In genomic region chr12:95790025-95790911, GRCh38 we compare ENCODE assay signal across 9 cellular contexts. TPM values are rescaled to one million over a fixed set of nuclear protein-coding genes. Genes with fewer than 3 reads are reported as not detected.
A peak's percentile ranks its signal among the peaks of the same experiment; 100 is the strongest.
DNase-seq lines count a peak whose midpoint lies in the region; ATAC-seq, FAIRE-seq and TF ChIP-seq lines count a peak whose summit lies in the region.
"Had no signal": no experiment of that assay in that cellular context is flagged by ENCODE, and none has a peak within 500 bp of the region (broad histone marks: within the 10 kb centered on the region; RNA-seq: fewer than 3 reads in every experiment).

NTN4 (minus strand) TSS chr12:95790764; CDS start chr12:95790309, 455 bp downstream.

- H3K27me3 ChIP-seq in lower lobe of right lung (ENCODE audit: low read depth) (peaks cover 8% of the 10 kb centered on the region), stomach smooth muscle (ENCODE audit: control insufficient read depth in 1 of 2, insufficient read depth in 2 of 2, low read length in 2 of 2) (no peaks in the 10 kb centered on the region)

- peak; percentile 13 for DNase-seq in T-helper 9 cell
- DNase-seq in dermis microvascular lymphatic vessel endothelial cell (ENCODE audit: low read depth in 2 of 2) = peak in 1 of 2 donors; percentile 72
- DNase-seq in lower lobe of right lung = peak; percentile 65
- no peak for DNase-seq in D721Med (ENCODE audit: insufficient read length, low spot score)

- H3K36me3 ChIP-seq in lower lobe of right lung = no peaks in the 10 kb centered on the region
- H3K36me3 ChIP-seq in stomach smooth muscle (ENCODE audit: control insufficient read depth in 2 of 2, insufficient read depth in 2 of 2, low read length in 2 of 2) = peaks cover 0 to 3% of the 10 kb centered on the region in 2 donors

- peak within 1 kb of the TSS; percentile 73 to 80 for H3K9ac ChIP-seq in stomach smooth muscle (ENCODE audit: low read length in 2 of 2)

- FAIRE-seq in D721Med (lab: Jason Lieb, UNC) = no peak

- H3K27ac ChIP-seq in lower lobe of right lung (peak within 1 kb of the TSS; percentile 82), stomach smooth muscle (ENCODE audit: low read length) (peak within 1 kb of the TSS; percentile 77)

- intact Hi-C loops in lower lobe of right lung (cut with DNase I) = no loop called here

- ATAC-seq in HG02885 (IDR thresholded peaks at IDR 0.05; ENCODE audit: poor library complexity, unreplicated experiment) = peak; percentile 70
- peak; percentile 65 to 72 for ATAC-seq in lower lobe of right lung
- ATAC-seq in HG03135 (IDR thresholded peaks at IDR 0.05; ENCODE audit: unreplicated experiment) = no peak

- H3K9me3 ChIP-seq in lower lobe of right lung = no peaks in the 10 kb centered on the region
- H3K9me3 ChIP-seq in stomach smooth muscle (ENCODE audit: control insufficient read depth in 2 of 2, low read length in 2 of 2) = no peaks in the 10 kb centered on the region

- H3K4me3 ChIP-seq in GM08714 (ENCODE audit: low read length) (peak within 1 kb of the TSS; percentile 52), lower lobe of right lung (peak within 1 kb of the TSS; percentile 66), stomach smooth muscle (ENCODE audit: low read length in 2 of 2) (peak within 1 kb of the TSS; percentile 81 to 84)

- H3K4me1 ChIP-seq in lower lobe of right lung = peaks cover 32% of the 10 kb centered on the region
- H3K4me1 ChIP-seq in stomach smooth muscle (ENCODE audit: control insufficient read depth, insufficient read depth, low read length) = peaks cover 16% of the 10 kb centered on the region

- no peak for TF ChIP-seq CTCF in lower lobe of right lung (IDR thresholded peaks at IDR 0.05)
- no peak for TF ChIP-seq CTCF in D721Med (IDR thresholded peaks at IDR 0.05; ENCODE audit: insufficient read depth, missing control alignments)

RNA-seq across cellular contexts. Expression of gene NTN4, which starts in this region (rescaled TPM):
- 204 and 516 TPM in 2 replicates for total RNA-seq in dermis microvascular lymphatic vessel endothelial cell
- total RNA-seq in lower lobe of right lung = 140 TPM
- total RNA-seq: activated CD8-positive, alpha-beta memory T cell treated with anti-CD3 and anti-CD28 coated beads for 36 hours had no signal
